ENCODE assay signal across 13 cellular contexts in genomic region chr1:93567255-93567918, GRCh38.
DNase-seq lines count a peak whose midpoint lies in the region; ATAC-seq, FAIRE-seq and TF ChIP-seq lines count a peak whose summit lies in the region.
"Had no signal": no experiment of that assay in that cellular context is flagged by ENCODE, and none has a peak within 500 bp of the region (broad histone marks: within the 10 kb centered on the region; RNA-seq: fewer than 3 reads in every experiment).

No MANE protein-coding gene starts in this region.

- TF ChIP-seq CTCF in fibroblast of the aortic adventitia (IDR thresholded peaks at IDR 0.05; ENCODE audit: insufficient read depth, low read length) (no peak), pancreas (IDR thresholded peaks at IDR 0.05) (no peak)

- no peaks in the 10 kb centered on the region for H3K9me3 ChIP-seq in pancreas

- intact Hi-C loops in pancreas (cut with DNase I), result no loop called here

- ATAC-seq in SK-N-SH treated with all-trans-retinoic acid at 6 μM for 48 hours (peak; percentile 90), pancreas (peak in 3 of 4 donors; percentile 59 to 78 (median 59)), GM18520 (IDR thresholded peaks at IDR 0.05; ENCODE audit: unreplicated experiment) (no peak)
- ATAC-seq: naive thymus-derived CD8-positive, alpha-beta T cell had no signal

- DNase-seq in EH (ENCODE audit: low read depth) (peak; percentile 91), fibroblast of the aortic adventitia (ENCODE audit: low read depth) (peak; percentile 88), pancreas (no peak), NCI-H146 treated with DMSO at 0.1 percent for 48 hours (lab: John Stamatoyannopoulos, UW; ENCODE audit: unreplicated experiment) (no peak), COLO668 (lab: John Stamatoyannopoulos, UW; ENCODE audit: unreplicated experiment) (no peak)
- no peak for DNase-seq in T-helper 2 cell treated with Interferon-gamma antibody and Interleukin-4, amounts not matched to agents 5 μg/mL and 100 μg/mL, for 36 hours (ENCODE audit: low spot score)
- DNase-seq: central memory CD4-positive, alpha-beta T cell; naive thymus-derived CD8-positive, alpha-beta T cell; NCI-H1417; WERI-Rb-1 had no signal

- peaks cover 6% of the 10 kb centered on the region for H3K4me1 Mint-ChIP-seq in T-helper 2 cell treated with Interferon-gamma antibody and Interleukin-4, amounts not matched to agents 5 μg/mL and 100 μg/mL, for 36 hours (ENCODE audit: low read depth)
- H3K4me1 Mint-ChIP-seq: naive thymus-derived CD8-positive, alpha-beta T cell had no signal

- no peaks in the 10 kb centered on the region for H3K27me3 Mint-ChIP-seq in T-helper 2 cell treated with Interferon-gamma antibody and Interleukin-4, amounts not matched to agents 5 μg/mL and 100 μg/mL, for 36 hours (ENCODE audit: low read depth)
- H3K27me3 Mint-ChIP-seq: naive thymus-derived CD8-positive, alpha-beta T cell had no signal

- H3K4me1 ChIP-seq in pancreas, result no peaks in the 10 kb centered on the region

- no peaks in the 10 kb centered on the region for H3K9me3 Mint-ChIP-seq in T-helper 2 cell treated with Interferon-gamma antibody and Interleukin-4, amounts not matched to agents 5 μg/mL and 100 μg/mL, for 36 hours
- H3K9me3 Mint-ChIP-seq: naive thymus-derived CD8-positive, alpha-beta T cell had no signal

- H3K4me3 Mint-ChIP-seq in T-helper 2 cell treated with Interferon-gamma antibody and Interleukin-4, amounts not matched to agents 5 μg/mL and 100 μg/mL, for 36 hours, result no peak overlapping the region
- H3K4me3 Mint-ChIP-seq: naive thymus-derived CD8-positive, alpha-beta T cell had no signal

- peaks cover 0 to 9% (median 0%) of the 10 kb centered on the region in 3 donors for H3K36me3 ChIP-seq in pancreas
- H3K36me3 ChIP-seq: WERI-Rb-1 had no signal

- FAIRE-seq in pancreas (lab: Jason Lieb, UNC), result no peak
- FAIRE-seq: G401.6 had no signal

- no peak overlapping the region for H3K27ac Mint-ChIP-seq in T-helper 2 cell treated with Interferon-gamma antibody and Interleukin-4, amounts not matched to agents 5 μg/mL and 100 μg/mL, for 36 hours

- H3K36me3 Mint-ChIP-seq in T-helper 2 cell treated with Interferon-gamma antibody and Interleukin-4, amounts not matched to agents 5 μg/mL and 100 μg/mL, for 36 hours (ENCODE audit: low read depth), result peaks cover 18% of the 10 kb centered on the region

- H3K27ac ChIP-seq in pancreas, result no peak overlapping the region
- H3K27ac ChIP-seq: WERI-Rb-1 had no signal

- 91 to 92% methylated on average over 15 of the region's 15 CpGs for WGBS in pancreas, 2 donors

- H3K4me3 ChIP-seq in fibroblast of the aortic adventitia (ENCODE audit: low read depth, low read length) (no peak overlapping the region), pancreas (no peak overlapping the region)

- H3K27me3 ChIP-seq in pancreas, result no peaks in the 10 kb centered on the region

TF ChIP-seq in SK-N-SH treated with all-trans-retinoic acid at 6 μM for 48 hours, 23 proteins besides CTCF, POLR2A, EP300 and RAD21:
- TF ChIP-seq CSRNP3 (CRISPR knock-in tag; IDR thresholded peaks at IDR 0.05), result no peak
- peak; percentile 35; the same call in 1 of the 2 replicates for TF ChIP-seq ZFP3 (CRISPR knock-in tag; IDR thresholded peaks at IDR 0.05)

Comparison
In these comparisons a context has a peak if more than half of its experiments do, and no peak if none do; other contexts are left out.
1. DNase-seq: peak in EH (single experiment) and fibroblast of the aortic adventitia (single experiment); none in pancreas (0 of 6), T-helper 2 cell treated with Interferon-gamma antibody and Interleukin-4, amounts not matched to agents 5 μg/mL and 100 μg/mL, for 36 hours (single experiment), NCI-H146 treated with DMSO at 0.1 percent for 48 hours (single experiment) and COLO668 (single experiment).